In genomic region chr17:58219007-58219788, GRCh38 we compare ENCODE assay signal across 8 cellular contexts. TPM values are rescaled to one million over a fixed set of nuclear protein-coding genes. Genes with fewer than 3 reads are reported as not detected.
A peak's percentile ranks its signal among the peaks of the same experiment; 100 is the strongest.
DNase-seq lines count a peak whose midpoint lies in the region; ATAC-seq and TF ChIP-seq lines count a peak whose summit lies in the region.

Gene MKS1, minus strand, starts transcription at chr17:58219255. Its CDS starts 25 bp downstream, at chr17:58219230.

- peak within 1 kb of the TSS; percentile 91 to 99 (median 94) for H3K4me3 Mint-ChIP-seq in CD4-positive, alpha-beta memory T cell

- peak; percentile 94 to 96 (median 95) for DNase-seq in CD4-positive, alpha-beta memory T cell
- DNase-seq in NCI-H748 treated with DMSO at 0.1 percent for 48 hours (lab: John Stamatoyannopoulos, UW) (peak; percentile 78), dermis microvascular lymphatic vessel endothelial cell (ENCODE audit: low read depth in 2 of 2) (peak; percentile 87 to 93), right lobe of liver (peak; percentile 94 to 96 (median 95))
- peak; percentile 91 to 92 for DNase-seq in activated CD4-positive, alpha-beta T cell treated with anti-CD3 and anti-CD28 coated beads, Interleukin-2, amount 50 U/mL, for 4 hours
- DNase-seq in stimulated activated CD4-positive, alpha-beta T cell treated with anti-CD3 and anti-CD28 coated beads, Interleukin-4, amount 100 ng/mL, for 24 hours, result peak; percentile 95

- CTCF ChIA-PET in CD4-positive, alpha-beta memory T cell (lab: Charles Lee; ENCODE audit: partially characterized antibody), result interaction anchor here (0.6 to 2.3 kb wide), 6 partner anchors 13 to 296 kb away, joined by 3 to 8 read pairs (median 4); partner anchors contain the start of gene MTMR4

- WGBS in right lobe of liver (ENCODE audit: insufficient coverage, low coverage, low lambda C conversion rate, missing lambda C conversion rate), result 2% methylated on average over 44 of the region's 56 CpGs

- no peaks in the 10 kb centered on the region for H3K9me3 Mint-ChIP-seq in CD4-positive, alpha-beta memory T cell

- intact Hi-C loops in CD4-positive, alpha-beta memory T cell (cut with micrococcal nuclease), result loop anchor here (1.0 to 2.0 kb wide), 5 partner anchors 66 to 936 kb away; partner anchors contain the start of genes DYNLL2, PRR11, SKA2 and SRSF1
- intact Hi-C loops in right lobe of liver (cut with DNase I), result no loop called here

- H3K27me3 Mint-ChIP-seq in CD4-positive, alpha-beta memory T cell, result peaks cover 0 to 2% of the 10 kb centered on the region in 2 donors

- H3K36me3 ChIP-seq in CD4-positive, alpha-beta memory T cell (ENCODE audit: insufficient read depth, low read length), result no peaks in the 10 kb centered on the region
- no peaks in the 10 kb centered on the region for H3K36me3 ChIP-seq in right lobe of liver

- POLR2A ChIA-PET in CD4-positive, alpha-beta memory T cell (lab: Charles Lee; ENCODE audit: partially characterized antibody), result interaction anchor here (0.7 to 2.4 kb wide), 11 partner anchors 12 to 473 kb away, joined by 3 to 11 read pairs (median 4); partner anchors contain the start of genes MRPS23, RAD51C, SRSF1 and SUPT4H1

- TF ChIP-seq CTCF in right lobe of liver (IDR thresholded peaks at IDR 0.05), result peak; percentile 60 to 78 (median 63)

- peak within 1 kb of the TSS; percentile 54 for H3K27ac ChIP-seq in CD4-positive, alpha-beta memory T cell (ENCODE audit: low read depth, low read length)
- peak within 1 kb of the TSS; percentile 28 to 55 (median 36) for H3K27ac ChIP-seq in right lobe of liver

- peaks cover 4 to 27% of the 10 kb centered on the region in 2 donors for H3K36me3 Mint-ChIP-seq in CD4-positive, alpha-beta memory T cell

- TF ChIP-seq POLR2A in right lobe of liver (IDR thresholded peaks at IDR 0.05), result peak; percentile 54

- H3K27me3 ChIP-seq in CD4-positive, alpha-beta memory T cell (ENCODE audit: insufficient read depth, low read length), result no peaks in the 10 kb centered on the region
- H3K27me3 ChIP-seq in right lobe of liver, result no peaks in the 10 kb centered on the region

- H3K4me1 ChIP-seq in CD4-positive, alpha-beta memory T cell (ENCODE audit: insufficient read depth, low read length), result peaks cover 15% of the 10 kb centered on the region
- peaks cover 0 to 3% (median 0%) of the 10 kb centered on the region in 4 donors for H3K4me1 ChIP-seq in right lobe of liver

- H3K9me3 ChIP-seq in CD4-positive, alpha-beta memory T cell (ENCODE audit: control insufficient read depth in 1 of 2, low read length in 2 of 2), result no peaks in the 10 kb centered on the region
- H3K9me3 ChIP-seq in right lobe of liver, result no peaks in the 10 kb centered on the region

- H3K4me1 Mint-ChIP-seq in CD4-positive, alpha-beta memory T cell, result peaks cover 19 to 28% (median 23%) of the 10 kb centered on the region in 4 donors

- H3K27ac Mint-ChIP-seq in CD4-positive, alpha-beta memory T cell, result peak within 1 kb of the TSS; percentile 94 to 99 (median 97)

- ATAC-seq in GM19397 (IDR thresholded peaks at IDR 0.05; ENCODE audit: unreplicated experiment) (peak; percentile 96), HG03565 (IDR thresholded peaks at IDR 0.05; ENCODE audit: unreplicated experiment) (peak; percentile 92), right lobe of liver (peak; percentile 98 to 99 (median 99))

- peak within 1 kb of the TSS; percentile 71 to 88 for H3K4me3 ChIP-seq in CD4-positive, alpha-beta memory T cell (ENCODE audit: low read length in 2 of 2)
- H3K4me3 ChIP-seq in right lobe of liver, result peak within 1 kb of the TSS; percentile 67 to 85 (median 84)

RNA-seq across cellular contexts. Expression of gene MKS1, which starts in this region (rescaled TPM):
- 10 to 100 TPM; 27.7 to 29.4 TPM for total RNA-seq in CD4-positive, alpha-beta memory T cell
- polyA plus RNA-seq in CD4-positive, alpha-beta memory T cell, result 10 to 100 TPM; 12.1 to 13.7 TPM
- total RNA-seq in dermis microvascular lymphatic vessel endothelial cell, result 11.8 and 12.7 TPM in 2 replicates
- total RNA-seq in right lobe of liver, result 1 to 10 TPM; 3.3 to 9.2 (median 7.2) TPM

Comparison
In these comparisons a context has a peak if more than half of its experiments do, and no peak if none do; other contexts are left out.
1. Peak in every context shown above with its lines: DNase-seq, ATAC-seq, H3K4me3 ChIP-seq and H3K27ac ChIP-seq.